In the genomic region with DNA sequence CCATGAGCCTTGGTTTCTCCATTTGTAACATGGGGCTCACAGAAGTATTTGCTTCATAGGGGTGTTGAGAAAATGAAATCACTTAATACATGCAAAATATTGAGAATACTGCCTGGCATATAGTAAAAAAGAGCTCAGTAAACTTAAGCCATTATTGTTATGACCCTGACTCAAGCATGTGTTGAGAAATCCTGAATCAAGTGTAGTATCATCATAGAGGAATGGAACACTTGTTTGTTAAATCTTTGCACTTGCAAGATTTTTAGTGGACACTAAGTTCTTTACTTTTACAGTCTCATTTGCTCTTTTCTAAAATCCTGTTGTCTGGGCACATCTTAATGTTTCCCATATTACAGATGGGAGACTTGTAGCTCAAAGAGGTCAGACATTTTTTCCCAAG, we compare ENCODE assay signal across 24 cellular contexts.
DNase-seq lines count a peak whose midpoint lies in the region; ATAC-seq and TF ChIP-seq lines count a peak whose summit lies in the region.
"Had no signal": no experiment of that assay in that cellular context is flagged by ENCODE, and none has a peak within 500 bp of the region (broad histone marks: within the 10 kb centered on the region; RNA-seq: fewer than 3 reads in every experiment).

No MANE protein-coding gene starts in this region.

- no peak overlapping the region for H3K4me3 ChIP-seq in AG10803 (ENCODE audit: low read length)
- no peak overlapping the region for H3K4me3 ChIP-seq in PC-3 (ENCODE audit: low read length)
- no peak overlapping the region for H3K4me3 ChIP-seq in epithelial cell of proximal tubule (ENCODE audit: low read depth, low read length)
- H3K4me3 ChIP-seq: body of pancreas, gastroesophageal sphincter, lung, stomach, upper lobe of left lung had no signal

- H3K27me3 ChIP-seq in PC-3 (ENCODE audit: low read length), result no peaks in the 10 kb centered on the region
- H3K27me3 ChIP-seq: body of pancreas, gastroesophageal sphincter, stomach, upper lobe of left lung had no signal

- no peaks in the 10 kb centered on the region for H3K36me3 ChIP-seq in PC-3 (ENCODE audit: low read depth, low read length)
- H3K36me3 ChIP-seq: gastroesophageal sphincter, stomach, upper lobe of left lung had no signal

- H3K27ac Mint-ChIP-seq in osteocyte (ENCODE audit: unreplicated experiment), result peak overlapping the region; percentile 31
- H3K27ac Mint-ChIP-seq: activated naive CD4-positive, alpha-beta T cell treated with anti-CD3 and anti-CD28 coated beads, Interleukin-2, amount 50 U/mL, for 24 hours; CD8-positive, alpha-beta memory T cell; H9; T-helper 2 cell treated with Interferon-gamma antibody and Interleukin-4, amounts not matched to agents 5 μg/mL and 100 μg/mL, for 36 hours had no signal

- no peaks in the 10 kb centered on the region for H3K9me2 ChIP-seq in PC-3 (replicated peaks; ENCODE audit: low read length)

- H3K36me3 Mint-ChIP-seq in osteocyte (ENCODE audit: unreplicated experiment), result no peaks in the 10 kb centered on the region
- H3K36me3 Mint-ChIP-seq: activated naive CD4-positive, alpha-beta T cell treated with anti-CD3 and anti-CD28 coated beads, Interleukin-2, amount 50 U/mL, for 24 hours; CD8-positive, alpha-beta memory T cell had no signal

- H3F3A ChIP-seq in PC-3 (ENCODE audit: low read length, unreplicated experiment), result no peaks in the 10 kb centered on the region

- CTCF ChIA-PET in PC-3 (lab: Charles Lee), result no interaction called here

- H3K27me3 Mint-ChIP-seq in osteocyte (ENCODE audit: unreplicated experiment), result no peaks in the 10 kb centered on the region

- intact Hi-C loops in PC-3 (cut with micrococcal nuclease), result no loop called here

- H3K27ac ChIP-seq in PC-3 (ENCODE audit: low read length), result peak overlapping the region; percentile 32
- H3K27ac ChIP-seq: body of pancreas, gastroesophageal sphincter, KMS-11, upper lobe of left lung had no signal

- H3K9ac ChIP-seq in PC-3 (ENCODE audit: low read length), result no peak overlapping the region
- H3K9ac ChIP-seq: KMS-11 had no signal

- no peak for ATAC-seq in PC-3
- ATAC-seq in GM21528 (IDR thresholded peaks at IDR 0.05; ENCODE audit: low FRiP score, unreplicated experiment), result no peak
- ATAC-seq: body of pancreas, gastroesophageal sphincter, SK-N-SH treated with all-trans-retinoic acid at 6 μM for 48 hours had no signal

- H3K4me3 Mint-ChIP-seq in osteocyte (ENCODE audit: unreplicated experiment), result no peak overlapping the region
- H3K4me3 Mint-ChIP-seq: activated naive CD4-positive, alpha-beta T cell treated with anti-CD3 and anti-CD28 coated beads, Interleukin-2, amount 50 U/mL, for 24 hours; CD8-positive, alpha-beta memory T cell; endodermal cell; H9; T-helper 2 cell treated with Interferon-gamma antibody and Interleukin-4, amounts not matched to agents 5 μg/mL and 100 μg/mL, for 36 hours had no signal

- no TSS peak for BruUV-seq in PC-3 (replicated peaks; lab: Mats Ljungman, UMichigan)

- H3K4me2 ChIP-seq in PC-3 (ENCODE audit: low read length), result no peak overlapping the region
- H3K4me2 ChIP-seq: KMS-11 had no signal

- DNase-seq in AG10803 (ENCODE audit: low read depth), result peak; percentile 65
- DNase-seq in PC-3, result peak; percentile 11
- DNase-seq in epithelial cell of proximal tubule (ENCODE audit: low read depth), result peak; percentile 26
- DNase-seq in osteocyte (ENCODE audit: extremely low spot score, unreplicated experiment), result no peak
- DNase-seq in activated CD8-positive, alpha-beta memory T cell treated with anti-CD3 and anti-CD28 coated beads for 24 hours, result no peak
- DNase-seq in amygdala (lab: John Stamatoyannopoulos, UW), result no peak
- DNase-seq in NCI-H69 (lab: John Stamatoyannopoulos, UW), result no peak
- DNase-seq: body of pancreas; CD8-positive, alpha-beta memory T cell; endodermal cell; H9; NCI-H2029 treated with DMSO at 0.1 percent for 48 hours; NCI-H446 treated with DMSO at 0.1 percent for 48 hours; NK-92 treated with Interleukin-12 subunit alpha and Interleukin-12 subunit beta, amount 100 ng/mL, for 24 hours; stimulated activated CD4-positive, alpha-beta T cell treated with anti-CD3 and anti-CD28 coated beads, Interleukin-12 subunit alpha, Interleukin-12 subunit beta, amount 100 ng/mL, for 4 hours; stomach; upper lobe of left lung had no signal

- peaks cover 23% of the 10 kb centered on the region for H3K4me1 ChIP-seq in PC-3 (ENCODE audit: insufficient read depth, low read length)
- H3K4me1 ChIP-seq: body of pancreas, upper lobe of left lung had no signal

- H3K9me3 ChIP-seq in PC-3 (ENCODE audit: low read length), result no peaks in the 10 kb centered on the region
- H3K9me3 ChIP-seq: body of pancreas, gastroesophageal sphincter, stomach, upper lobe of left lung had no signal

- H3K79me2 ChIP-seq in PC-3 (ENCODE audit: low read length), result no peaks in the 10 kb centered on the region

- no peaks in the 10 kb centered on the region for H4K20me1 ChIP-seq in PC-3 (ENCODE audit: low read length)

- H3K4me1 Mint-ChIP-seq in osteocyte (ENCODE audit: unreplicated experiment), result peaks cover 56% of the 10 kb centered on the region
- H3K4me1 Mint-ChIP-seq: activated naive CD4-positive, alpha-beta T cell treated with anti-CD3 and anti-CD28 coated beads, Interleukin-2, amount 50 U/mL, for 24 hours; CD8-positive, alpha-beta memory T cell had no signal

- H2AFZ ChIP-seq in PC-3 (ENCODE audit: low read length), result no peak overlapping the region

- POLR2A ChIA-PET in PC-3 (lab: Charles Lee; ENCODE audit: unreplicated experiment), result no interaction called here

- H3K9me3 Mint-ChIP-seq in osteocyte (ENCODE audit: unreplicated experiment), result no peaks in the 10 kb centered on the region
- H3K9me3 Mint-ChIP-seq: endodermal cell; H9; T-helper 2 cell treated with Interferon-gamma antibody and Interleukin-4, amounts not matched to agents 5 μg/mL and 100 μg/mL, for 36 hours had no signal

- TF ChIP-seq CTCF in AG10803 (conservative IDR thresholded peaks at IDR 0.05; ENCODE audit: low read length), result no peak
- TF ChIP-seq CTCF in PC-3 (conservative IDR thresholded peaks at IDR 0.05; ENCODE audit: low read depth, low read length), result no peak
- no peak for TF ChIP-seq CTCF in epithelial cell of proximal tubule (conservative IDR thresholded peaks at IDR 0.05; ENCODE audit: low read depth, low read length)
- no peak for TF ChIP-seq CTCF in osteocyte (IDR thresholded peaks at IDR 0.05)

Comparison
In these comparisons a context has a peak if more than half of its experiments do, and no peak if none do; other contexts are left out.
1. DNase-seq: peak in AG10803 (single experiment), PC-3 (single experiment) and epithelial cell of proximal tubule (single experiment); none in osteocyte (single experiment), activated CD8-positive, alpha-beta memory T cell treated with anti-CD3 and anti-CD28 coated beads for 24 hours (single experiment), amygdala (0 of 56) and NCI-H69 (single experiment).